In the genomic region with DNA sequence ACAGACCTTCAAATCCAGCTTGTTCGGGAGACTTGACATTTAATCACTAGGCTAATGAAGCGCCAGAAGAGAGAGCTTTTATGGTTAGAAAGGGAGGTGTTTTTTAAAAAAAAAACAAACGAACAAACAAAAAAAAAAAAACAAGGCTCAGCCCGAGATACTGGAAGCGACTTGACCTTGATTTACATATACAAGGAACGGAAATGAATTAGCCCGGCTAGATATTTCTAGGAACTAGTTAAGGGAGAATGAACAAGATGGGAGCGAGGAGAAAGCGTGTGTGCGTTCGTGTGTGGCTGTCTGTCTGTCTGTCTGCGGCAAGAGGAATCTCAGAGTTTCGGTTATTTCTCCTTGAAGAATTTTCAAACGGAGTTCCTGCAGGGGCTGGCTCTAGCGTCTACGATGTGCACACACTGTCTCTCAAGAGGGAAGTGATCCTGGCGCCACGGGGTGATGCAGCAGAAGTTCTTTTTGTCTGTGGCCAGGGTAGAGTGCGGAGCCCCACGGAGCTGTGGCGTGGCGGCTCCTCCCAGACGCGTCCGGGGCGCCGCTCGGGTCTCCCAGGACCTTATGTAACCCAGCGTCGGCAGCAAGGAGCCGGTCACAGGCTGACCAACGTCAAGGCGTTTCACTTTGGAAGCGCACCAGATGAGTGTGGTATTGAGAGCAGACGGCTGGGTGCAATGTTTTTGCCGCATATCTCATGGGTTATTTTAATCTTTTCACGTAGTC, we compare ENCODE assay signal across 8 cellular contexts. TPM values are rescaled to one million over a fixed set of nuclear protein-coding genes. Genes with fewer than 3 reads are reported as not detected.
DNase-seq lines count a peak whose midpoint lies in the region; ATAC-seq and TF ChIP-seq lines count a peak whose summit lies in the region.

No MANE protein-coding gene starts in this region.

- WGBS in esophagus, 2 donors: 1 to 2% methylated on average over 37 of the region's 37 CpGs

- H3K4me3 ChIP-seq in esophagus (ENCODE audit: low read depth in 1 of 2, low read length in 2 of 2): peak overlapping the region; percentile 31 to 80
- H3K4me3 ChIP-seq in mononuclear cell (ENCODE audit: low read length): peak overlapping the region; percentile 31

- ATAC-seq in GM18505 (IDR thresholded peaks at IDR 0.05; ENCODE audit: unreplicated experiment) (peak; percentile 91), HG03025 (IDR thresholded peaks at IDR 0.05; ENCODE audit: low FRiP score, unreplicated experiment) (peak; percentile 91)

- H3K36me3 ChIP-seq in esophagus (ENCODE audit: control insufficient read depth in 2 of 2, insufficient read depth in 2 of 2, low read length in 1 of 2): no peaks in the 10 kb centered on the region

- TF ChIP-seq POLR2A in GM18505 (IDR thresholded peaks at IDR 0.05; ENCODE audit: borderline replicate concordance, extremely low read depth, insufficient read depth, insufficient read length): no peak

- DNase-seq in ACHN (peak; percentile 85), NCI-H446 treated with DMSO at 0.1 percent for 48 hours (lab: John Stamatoyannopoulos, UW) (peak; percentile 78), substantia nigra (lab: John Stamatoyannopoulos, UW) (peak in 46 of 49 donors; percentile 7 to 82 (median 48))
- DNase-seq in activated CD8-positive, alpha-beta memory T cell treated with anti-CD3 and anti-CD28 coated beads for 24 hours: peak; percentile 68

- H3K27me3 ChIP-seq in esophagus (ENCODE audit: control insufficient read depth in 1 of 2, insufficient read depth in 2 of 2, low read length in 2 of 2) (no peaks in the 10 kb centered on the region), mononuclear cell (ENCODE audit: insufficient read depth, low read length) (peaks cover 62% of the 10 kb centered on the region)

- no peaks in the 10 kb centered on the region for H3K4me1 ChIP-seq in esophagus (ENCODE audit: control insufficient read depth in 2 of 2, insufficient read depth in 2 of 2, low read length in 1 of 2)
- peaks cover 14% of the 10 kb centered on the region for H3K4me1 ChIP-seq in mononuclear cell (ENCODE audit: insufficient read depth, low read length)

- H3K27ac ChIP-seq in esophagus (ENCODE audit: low read depth in 2 of 2, low read length in 1 of 2) (peak overlapping the region; percentile 68 to 85), substantia nigra (ENCODE audit: low read depth, low read length, poor library complexity, severe bottlenecking) (peak overlapping the region; percentile 12)

- in situ Hi-C loops in ACHN (cut with HindIII; ENCODE audit: low pct_ligation_motif_present, low pct_unique_long_range_greater_than_20kb, low sequenced_read_pairs): no loop called here

- H3K9me3 ChIP-seq in esophagus (ENCODE audit: control insufficient read depth in 2 of 2, insufficient read depth in 1 of 2, low read depth in 1 of 2, low read length in 1 of 2) (no peaks in the 10 kb centered on the region), mononuclear cell (ENCODE audit: low read depth, low read length) (no peaks in the 10 kb centered on the region)

RNA-seq across cellular contexts. Expression of a gene that starts 18.8 kb away (rescaled TPM):
- polyA plus RNA-seq in esophagus: 1 to 10 TPM; 4.0 to 8.2 TPM
- total RNA-seq in mononuclear cell: 6.9 TPM

Comparison
In these comparisons a context has a peak if more than half of its experiments do, and no peak if none do; other contexts are left out.
1. Peak in every context shown above with its lines: DNase-seq, ATAC-seq, H3K4me3 ChIP-seq and H3K27ac ChIP-seq.